ENCODE assay signal across 14 cellular contexts in genomic region chr7:79293655-79294142, GRCh38.
DNase-seq lines count a peak whose midpoint lies in the region; ATAC-seq and TF ChIP-seq lines count a peak whose summit lies in the region.
"Had no signal": no experiment of that assay in that cellular context is flagged by ENCODE, and none has a peak within 500 bp of the region (broad histone marks: within the 10 kb centered on the region; RNA-seq: fewer than 3 reads in every experiment).

No MANE protein-coding gene starts in this region.

- no peak overlapping the region for H3K56ac ChIP-seq in mesendoderm (ENCODE audit: low read length)

- H3K27me3 ChIP-seq in mesendoderm (ENCODE audit: insufficient read depth, low read length, poor library complexity), result no peaks in the 10 kb centered on the region
- H3K27me3 ChIP-seq: breast epithelium had no signal

- H4K5ac ChIP-seq in mesendoderm (ENCODE audit: low read length), result no peak overlapping the region

- peak overlapping the region; percentile 39 for H4K8ac ChIP-seq in mesendoderm (ENCODE audit: low read depth, low read length)

- H2BK15ac ChIP-seq in mesendoderm (replicated peaks; ENCODE audit: low read depth), result no peak overlapping the region

- H3K79me1 ChIP-seq in mesendoderm (ENCODE audit: low read length), result no peaks in the 10 kb centered on the region

- H3K79me2 ChIP-seq in mesendoderm (ENCODE audit: control insufficient read depth, insufficient read depth, low read length), result no peaks in the 10 kb centered on the region

- no peak overlapping the region for H3K23ac ChIP-seq in mesendoderm (ENCODE audit: low read length)

- ATAC-seq in GM19455 (IDR thresholded peaks at IDR 0.05; ENCODE audit: unreplicated experiment), result no peak
- ATAC-seq: stimulated activated effector memory CD8-positive, alpha-beta T cell treated with anti-CD3 and anti-CD28 coated beads, Interleukin-12 subunit alpha, Interleukin-12 subunit beta, amount 100 ng/mL, for 72 hours had no signal

- no peak overlapping the region for H3K27ac ChIP-seq in mesendoderm (ENCODE audit: low read depth, low read length)
- H3K27ac ChIP-seq: breast epithelium, HL-60 had no signal

- H3K36me3 ChIP-seq in mesendoderm (ENCODE audit: control insufficient read depth, insufficient read depth, low read length), result no peaks in the 10 kb centered on the region
- H3K36me3 ChIP-seq: breast epithelium had no signal

- H3K4me3 ChIP-seq in choroid plexus epithelial cell (ENCODE audit: low read depth, low read length) (no peak overlapping the region), mesendoderm (ENCODE audit: low read length) (no peak overlapping the region)
- H3K4me3 ChIP-seq: breast epithelium had no signal

- no peak overlapping the region for H3K4me2 ChIP-seq in mesendoderm (ENCODE audit: low read length)

- H3K4me1 ChIP-seq in mesendoderm (ENCODE audit: control insufficient read depth, low read depth, low read length), result no peaks in the 10 kb centered on the region
- H3K4me1 ChIP-seq: breast epithelium had no signal

- no peak overlapping the region for H2AK5ac ChIP-seq in mesendoderm (ENCODE audit: low read length)

- no peak for TF ChIP-seq CTCF in choroid plexus epithelial cell (conservative IDR thresholded peaks at IDR 0.05; ENCODE audit: low read depth, low read length)

- H3K9ac ChIP-seq in mesendoderm (ENCODE audit: low read length), result no peak overlapping the region

- H3K18ac ChIP-seq in mesendoderm (ENCODE audit: low read length), result no peak overlapping the region

- peak; percentile 70 for DNase-seq in EH (ENCODE audit: low read depth)
- peak; percentile 50 for DNase-seq in NCI-H460 (ENCODE audit: extremely low read depth, low read depth)
- peak; percentile 67 for DNase-seq in choroid plexus epithelial cell (ENCODE audit: low read depth)
- no peak for DNase-seq in mesendoderm
- no peak for DNase-seq in NOMO-1 treated with DMSO at 0.1 percent for 48 hours (lab: John Stamatoyannopoulos, UW; ENCODE audit: unreplicated experiment)
- DNase-seq in stimulated activated CD4-positive, alpha-beta T cell treated with anti-CD3 and anti-CD28 coated beads, Interleukin-2, amount 100 ng/mL, for 48 hours, result no peak
- DNase-seq in SKM-1 treated with dmso at 0.1 percent for 144 hours (lab: John Stamatoyannopoulos, UW; ENCODE audit: unreplicated experiment), result no peak
- DNase-seq: activated CD4-positive, alpha-beta T cell treated with anti-CD3 and anti-CD28 coated beads, Interleukin-2, amount 10 ng/mL, durations not matched to agents 24 days and 14 days; posterior cingulate gyrus; T-helper 1 cell had no signal

- H2BK120ac ChIP-seq in mesendoderm (ENCODE audit: low read depth, low read length), result no peak overlapping the region

- H2BK5ac ChIP-seq in mesendoderm (ENCODE audit: low read length), result no peak overlapping the region

- no CpG with 5 or more reads among the region's 7 CpGs for WGBS in mesendoderm (ENCODE audit: extremely low coverage, insufficient coverage, low lambda C conversion rate)

- no peak overlapping the region for H3K4ac ChIP-seq in mesendoderm (ENCODE audit: low read depth, low read length)

Comparison
In these comparisons a context has a peak if more than half of its experiments do, and no peak if none do; other contexts are left out.
1. DNase-seq: peak in EH (single experiment), NCI-H460 (single experiment) and choroid plexus epithelial cell (single experiment); none in mesendoderm (single experiment), NOMO-1 treated with DMSO at 0.1 percent for 48 hours (single experiment), stimulated activated CD4-positive, alpha-beta T cell treated with anti-CD3 and anti-CD28 coated beads, Interleukin-2, amount 100 ng/mL, for 48 hours (0 of 2) and SKM-1 treated with dmso at 0.1 percent for 144 hours (single experiment).